8 cellular contexts compared by ENCODE assay signal in genomic region chr5:100889165-100889564, GRCh38.
A peak's percentile ranks its signal among the peaks of the same experiment; 100 is the strongest.
DNase-seq lines count a peak whose midpoint lies in the region; ATAC-seq lines count a peak whose summit lies in the region.

No MANE protein-coding gene starts in this region.

- peak; percentile 66 for ATAC-seq in GM21381 (IDR thresholded peaks at IDR 0.05; ENCODE audit: unreplicated experiment)
- ATAC-seq in HG03457 (IDR thresholded peaks at IDR 0.05; ENCODE audit: unreplicated experiment) = peak; percentile 54

- DNase-seq in ELR (ENCODE audit: low read depth) (peak; percentile 27), NCI-H1436 (lab: John Stamatoyannopoulos, UW) (no peak), NCI-H2196 (lab: John Stamatoyannopoulos, UW; ENCODE audit: unreplicated experiment) (no peak), islet precursor cell (no peak), hepatic stellate cell (ENCODE audit: low spot score) (no peak)

- H3K4me3 Mint-ChIP-seq in dendritic cell treated with granulocyte-macrophage colony-stimulating factor and Interleukin-4, amounts not matched to agents 40 ng/mL and 50 ng/mL, for 4 days = no peak overlapping the region

- H3K4me1 Mint-ChIP-seq in dendritic cell treated with granulocyte-macrophage colony-stimulating factor and Interleukin-4, amounts not matched to agents 40 ng/mL and 50 ng/mL, for 4 days (ENCODE audit: low read depth) = peaks cover 30% of the 10 kb centered on the region

- peaks cover 47% of the 10 kb centered on the region for H3K36me3 Mint-ChIP-seq in dendritic cell treated with granulocyte-macrophage colony-stimulating factor and Interleukin-4, amounts not matched to agents 40 ng/mL and 50 ng/mL, for 4 days (ENCODE audit: low read depth)

- H3K27me3 Mint-ChIP-seq in dendritic cell treated with granulocyte-macrophage colony-stimulating factor and Interleukin-4, amounts not matched to agents 40 ng/mL and 50 ng/mL, for 4 days = no peaks in the 10 kb centered on the region

- H3K9me3 Mint-ChIP-seq in dendritic cell treated with granulocyte-macrophage colony-stimulating factor and Interleukin-4, amounts not matched to agents 40 ng/mL and 50 ng/mL, for 4 days = peaks cover 4% of the 10 kb centered on the region

- peak overlapping the region; percentile 74 for H3K27ac Mint-ChIP-seq in dendritic cell treated with granulocyte-macrophage colony-stimulating factor and Interleukin-4, amounts not matched to agents 40 ng/mL and 50 ng/mL, for 4 days

- intact Hi-C loops in dendritic cell treated with granulocyte-macrophage colony-stimulating factor and Interleukin-4, amounts not matched to agents 40 ng/mL and 50 ng/mL, for 4 days (cut with micrococcal nuclease) = loop anchor here (10.0 kb wide), 1 partner anchor 454 kb away; no protein-coding TSS in a partner anchor
